In genomic region chr6:137697267-137697938, GRCh38 we compare ENCODE assay signal across 1 cellular context.
TF ChIP-seq lines count a peak whose summit lies in the region.

No MANE protein-coding gene starts in this region.

TF ChIP-seq in HepG2, 621 proteins besides CTCF, POLR2A, EP300 and RAD21 (continued from another document and continues in another):
- TF ChIP-seq KIAA2018 (CRISPR knock-in tag; IDR thresholded peaks at IDR 0.05; ENCODE audit: borderline replicate concordance) (no peak), CCAR2 (optimal IDR thresholded peaks at IDR 0.05; ENCODE audit: low read depth, low read length) (no peak), SIN3A (IDR thresholded peaks at IDR 0.05; ENCODE audit: borderline replicate concordance, low read depth, low read length) (no peak), IKZF4 (CRISPR knock-in tag; IDR thresholded peaks at IDR 0.05; ENCODE audit: borderline replicate concordance, low read depth, not compliant biosample characterization) (no peak), THAP9 (CRISPR knock-in tag; IDR thresholded peaks at IDR 0.05; ENCODE audit: borderline replicate concordance) (peak; percentile 59; the same call in 1 of the 2 replicates), NFE2 (CRISPR knock-in tag; IDR thresholded peaks at IDR 0.05) (0 out of 2 replicates have a peak, but pooled peaks have one; percentile 17), SIX1 (CRISPR knock-in tag; IDR thresholded peaks at IDR 0.05; ENCODE audit: borderline replicate concordance) (peak; percentile 78; the same call in 1 of the 2 replicates), ZNF678 (CRISPR knock-in tag; IDR thresholded peaks at IDR 0.05) (no peak), TBL1XR1 (IDR thresholded peaks at IDR 0.05; ENCODE audit: borderline replicate concordance, low read length, partially characterized antibody) (peak; percentile 79), ZNF484 (CRISPR knock-in tag; IDR thresholded peaks at IDR 0.05; ENCODE audit: borderline replicate concordance, low read depth) (no peak), MIER2 (CRISPR knock-in tag; IDR thresholded peaks at IDR 0.05) (peak; percentile 86; the same call in 1 of the 2 replicates), POLR2G (IDR thresholded peaks at IDR 0.05; ENCODE audit: low read depth, low read length) (no peak), SALL1 (CRISPR knock-in tag; IDR thresholded peaks at IDR 0.05) (peak; percentile 95), MEF2D (CRISPR knock-in tag; IDR thresholded peaks at IDR 0.05) (peak; percentile 48; the same call in 1 of the 2 replicates), RERE (CRISPR knock-in tag; IDR thresholded peaks at IDR 0.05; ENCODE audit: low read depth) (peak; percentile 69), ZNF234 (CRISPR knock-in tag; conservative IDR thresholded peaks at IDR 0.05) (no peak), ZNF30 (CRISPR knock-in tag; IDR thresholded peaks at IDR 0.05) (no peak), ZNF350 (CRISPR knock-in tag; IDR thresholded peaks at IDR 0.05; ENCODE audit: borderline replicate concordance, low read depth) (peak; percentile 52; the same call in 1 of the 2 replicates), KAT8 (CRISPR knock-in tag; IDR thresholded peaks at IDR 0.05) (peak; percentile 82), CREB1 (IDR thresholded peaks at IDR 0.05) (0 out of 2 replicates have a peak, but pooled peaks have one; percentile 26), CREB1 (CRISPR knock-in tag; IDR thresholded peaks at IDR 0.05) (peak; percentile 25; the same call in 1 of the 2 replicates), ERF (CRISPR knock-in tag; IDR thresholded peaks at IDR 0.05) (peak; percentile 91), HMG20B (CRISPR knock-in tag; conservative IDR thresholded peaks at IDR 0.05) (peak; percentile 76; the same call in 1 of the 2 replicates), NR2C2 (CRISPR knock-in tag; IDR thresholded peaks at IDR 0.05; ENCODE audit: borderline replicate concordance) (0 out of 2 replicates have a peak, but pooled peaks have one; percentile 19), ZNF879 (CRISPR knock-in tag; IDR thresholded peaks at IDR 0.05) (no peak), PCBP1 (IDR thresholded peaks at IDR 0.05; ENCODE audit: borderline replicate concordance, low read depth, low read length) (no peak), REST (IDR thresholded peaks at IDR 0.05; ENCODE audit: borderline replicate concordance in 1 of 2, low read depth in 1 of 2, low read length in 2 of 2) (peak in 1 of 2 experiments; percentile 86; a peak in 2 of 4 replicates), SP2 (CRISPR knock-in tag; IDR thresholded peaks at IDR 0.05) (no peak), HNF1A (IDR thresholded peaks at IDR 0.05; ENCODE audit: low read depth) (no peak), HNF1A (CRISPR knock-in tag; IDR thresholded peaks at IDR 0.05; ENCODE audit: borderline replicate concordance) (peak; percentile 67; the same call in 1 of the 2 replicates)
